Comparison of ENCODE assay signal across 20 cellular contexts in the genomic region with DNA sequence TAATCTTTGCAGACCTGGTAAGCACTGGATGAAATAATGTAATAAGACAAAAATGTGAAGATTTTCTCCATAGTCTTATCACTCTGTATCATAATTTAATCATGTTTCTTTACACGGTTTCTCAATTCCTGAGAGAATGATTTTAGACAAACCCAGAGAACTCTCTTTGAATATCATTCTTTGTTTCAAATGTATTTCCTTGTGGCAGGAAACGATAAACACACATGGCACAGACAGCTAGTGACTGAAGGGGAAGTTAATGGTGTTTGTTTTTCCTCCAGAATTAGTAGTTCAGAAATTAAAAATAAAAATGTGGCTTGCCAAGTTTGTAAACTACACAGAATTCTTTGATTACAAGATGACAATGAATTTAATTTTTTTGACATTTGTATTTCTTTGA.
"Had no signal": no experiment of that assay in that cellular context is flagged by ENCODE, and none has a peak within 500 bp of the region (broad histone marks: within the 10 kb centered on the region; RNA-seq: fewer than 3 reads in every experiment).

No MANE protein-coding gene starts in this region.

- DNase-seq: activated CD4-positive, alpha-beta T cell treated with anti-CD3 and anti-CD28 coated beads, Interleukin-2, amount 50 U/mL, for 1 hour; activated CD8-positive, alpha-beta memory T cell treated with anti-CD3 and anti-CD28 coated beads for 24 hours; activated CD8-positive, alpha-beta memory T cell treated with anti-CD3 and anti-CD28 coated beads, Interleukin-2, amount 50 U/mL, for 48 hours; activated effector memory CD4-positive, alpha-beta T cell treated with Interleukin-2 at 50 U/mL for 16 hours; activated naive CD4-positive, alpha-beta T cell treated with anti-CD3 and anti-CD28 coated beads, Interleukin-2, amount 50 U/mL, for 16 hours; activated T-cell treated with anti-CD3 and anti-CD28 coated beads, Interleukin-2, amount 50 U/mL, for 48 hours; gastrocnemius medialis; head of caudate nucleus; mesenchymal stem cell; naive thymus-derived CD4-positive, alpha-beta T cell; stimulated activated CD4-positive, alpha-beta T cell treated with anti-CD3 and anti-CD28 coated beads, Interleukin-2, amount 100 ng/mL, for 24 hours had no signal

- H3K4me2 ChIP-seq: neural progenitor cell had no signal

- H3K9me3 Mint-ChIP-seq: central memory CD8-positive, alpha-beta T cell; neural progenitor cell; stimulated activated naive CD8-positive, alpha-beta T cell treated with anti-CD3 and anti-CD28 coated beads, Interleukin-15, Interleukin-2, amounts not matched to agents 100 ng/mL and 50 ng/mL, for 24 hours had no signal

- H3K9me3 ChIP-seq: ascending aorta, gastrocnemius medialis, prostate gland, right atrium auricular region had no signal

- H3K36me3 ChIP-seq: ascending aorta, gastrocnemius medialis, neural progenitor cell, prostate gland, right atrium auricular region, tibial nerve had no signal

- H3K36me3 Mint-ChIP-seq: naive thymus-derived CD4-positive, alpha-beta T cell; neural progenitor cell had no signal

- H3K4me3 Mint-ChIP-seq: central memory CD8-positive, alpha-beta T cell; naive thymus-derived CD4-positive, alpha-beta T cell; neural progenitor cell; stimulated activated naive CD8-positive, alpha-beta T cell treated with anti-CD3 and anti-CD28 coated beads, Interleukin-15, Interleukin-2, amounts not matched to agents 100 ng/mL and 50 ng/mL, for 24 hours had no signal

- H3K4me1 Mint-ChIP-seq: central memory CD8-positive, alpha-beta T cell; neural progenitor cell had no signal

- H3K27me3 Mint-ChIP-seq: central memory CD8-positive, alpha-beta T cell; stimulated activated naive CD8-positive, alpha-beta T cell treated with anti-CD3 and anti-CD28 coated beads, Interleukin-15, Interleukin-2, amounts not matched to agents 100 ng/mL and 50 ng/mL, for 24 hours had no signal

- H3K9ac ChIP-seq: neural progenitor cell had no signal

- H3K27ac ChIP-seq: ascending aorta, coronary artery, gastrocnemius medialis, neural progenitor cell, prostate gland, right atrium auricular region, tibial nerve had no signal

- FAIRE-seq: urothelium cell line had no signal

- H3K27ac Mint-ChIP-seq: naive thymus-derived CD4-positive, alpha-beta T cell; neural progenitor cell; stimulated activated naive CD8-positive, alpha-beta T cell treated with anti-CD3 and anti-CD28 coated beads, Interleukin-15, Interleukin-2, amounts not matched to agents 100 ng/mL and 50 ng/mL, for 24 hours had no signal

- H3K4me1 ChIP-seq: ascending aorta, gastrocnemius medialis, neural progenitor cell, prostate gland, right atrium auricular region, tibial nerve had no signal

- H2AFZ ChIP-seq: neural progenitor cell had no signal

- H3K4me3 ChIP-seq: ascending aorta, coronary artery, gastrocnemius medialis, neural progenitor cell, prostate gland, right atrium auricular region, tibial nerve had no signal

- H3K27me3 ChIP-seq: ascending aorta, gastrocnemius medialis, neural progenitor cell, right atrium auricular region, tibial nerve had no signal
